ENCODE assay signal across 8 cellular contexts in genomic region chr6:49463612-49463967, GRCh38. TPM values are rescaled to one million over a fixed set of nuclear protein-coding genes. Genes with fewer than 3 reads are reported as not detected.
A peak's percentile ranks its signal among the peaks of the same experiment; 100 is the strongest.
DNase-seq lines count a peak whose midpoint lies in the region; ATAC-seq and TF ChIP-seq lines count a peak whose summit lies in the region.

No MANE protein-coding gene starts in this region.

- H3K4me1 Mint-ChIP-seq in activated T-helper 1 cell treated with anti-CD3 and anti-CD28 coated beads, Interleukin-12 subunit alpha, Interleukin-12 subunit beta, Interleukin-2, Interleukin-4 antibody, amounts not matched to agents 30 ng/mL and 10 ng/mL and 1 ng/mL, durations not matched to agents 14 hours and 24 hours and 36 hours (ENCODE audit: low read depth), result peaks cover 59% of the 10 kb centered on the region
- H3K4me1 Mint-ChIP-seq in type B pancreatic cell (ENCODE audit: unreplicated experiment), result peaks cover 20% of the 10 kb centered on the region

- intact Hi-C loops in activated T-helper 1 cell treated with anti-CD3 and anti-CD28 coated beads, Interleukin-12 subunit alpha, Interleukin-12 subunit beta, Interleukin-2, Interleukin-4 antibody, amounts not matched to agents 30 ng/mL and 10 ng/mL and 1 ng/mL, durations not matched to agents 14 hours and 24 hours and 36 hours (cut with micrococcal nuclease), result loop anchor here (1.0 to 10.0 kb wide), 3 partner anchors 88 to 1985 kb away; no protein-coding TSS in a partner anchor
- intact Hi-C loops in left lung (cut with DNase I), result no loop called here

- peaks cover 0 to 7% of the 10 kb centered on the region in 2 donors for H3K36me3 ChIP-seq in left lung

- H3K27me3 ChIP-seq in left lung, result no peaks in the 10 kb centered on the region

- H3K27ac Mint-ChIP-seq in activated T-helper 1 cell treated with anti-CD3 and anti-CD28 coated beads, Interleukin-12 subunit alpha, Interleukin-12 subunit beta, Interleukin-2, Interleukin-4 antibody, amounts not matched to agents 30 ng/mL and 10 ng/mL and 1 ng/mL, durations not matched to agents 14 hours and 24 hours and 36 hours, result peak overlapping the region; percentile 97
- H3K27ac Mint-ChIP-seq in type B pancreatic cell, result peak overlapping the region; percentile 98

- peak overlapping the region; percentile 99 for H3K4me3 Mint-ChIP-seq in activated T-helper 1 cell treated with anti-CD3 and anti-CD28 coated beads, Interleukin-12 subunit alpha, Interleukin-12 subunit beta, Interleukin-2, Interleukin-4 antibody, amounts not matched to agents 30 ng/mL and 10 ng/mL and 1 ng/mL, durations not matched to agents 14 hours and 24 hours and 36 hours
- peak overlapping the region; percentile 98 for H3K4me3 Mint-ChIP-seq in type B pancreatic cell

- ATAC-seq in GM18508 (IDR thresholded peaks at IDR 0.05; ENCODE audit: insufficient read depth, unreplicated experiment) (peak; percentile 8), HG02938 (IDR thresholded peaks at IDR 0.05; ENCODE audit: unreplicated experiment) (peak; percentile 0), left lung (no peak), GM21576 (IDR thresholded peaks at IDR 0.05; ENCODE audit: unreplicated experiment) (no peak), HG03280 (IDR thresholded peaks at IDR 0.05; ENCODE audit: unreplicated experiment) (no peak)

- peaks cover 7 to 45% of the 10 kb centered on the region in 2 donors for H3K4me1 ChIP-seq in left lung

- peaks cover 2% of the 10 kb centered on the region for H3K27me3 Mint-ChIP-seq in activated T-helper 1 cell treated with anti-CD3 and anti-CD28 coated beads, Interleukin-12 subunit alpha, Interleukin-12 subunit beta, Interleukin-2, Interleukin-4 antibody, amounts not matched to agents 30 ng/mL and 10 ng/mL and 1 ng/mL, durations not matched to agents 14 hours and 24 hours and 36 hours (ENCODE audit: insufficient read depth)
- H3K27me3 Mint-ChIP-seq in type B pancreatic cell, result no peaks in the 10 kb centered on the region

- H3K9me3 ChIP-seq in left lung, result no peaks in the 10 kb centered on the region

- peaks cover 8% of the 10 kb centered on the region for H3K36me3 Mint-ChIP-seq in activated T-helper 1 cell treated with anti-CD3 and anti-CD28 coated beads, Interleukin-12 subunit alpha, Interleukin-12 subunit beta, Interleukin-2, Interleukin-4 antibody, amounts not matched to agents 30 ng/mL and 10 ng/mL and 1 ng/mL, durations not matched to agents 14 hours and 24 hours and 36 hours (ENCODE audit: low read depth)
- no peaks in the 10 kb centered on the region for H3K36me3 Mint-ChIP-seq in type B pancreatic cell

- DNase-seq in activated T-helper 1 cell treated with anti-CD3 and anti-CD28 coated beads, Interleukin-12 subunit alpha, Interleukin-12 subunit beta, Interleukin-2, Interleukin-4 antibody, amounts not matched to agents 30 ng/mL and 10 ng/mL and 1 ng/mL, durations not matched to agents 14 hours and 24 hours and 36 hours (ENCODE audit: low spot score), result no peak
- DNase-seq in left lung (no peak), type B pancreatic cell (ENCODE audit: extremely low spot score, unreplicated experiment) (no peak), CD1c-positive myeloid dendritic cell (ENCODE audit: extremely low spot score) (no peak)

- H3K27ac ChIP-seq in left lung, result peak overlapping the region in 1 of 2 donors; percentile 78

- TF ChIP-seq CTCF in left lung (IDR thresholded peaks at IDR 0.05) (no peak), type B pancreatic cell (conservative IDR thresholded peaks at IDR 0.05) (no peak)

- no peaks in the 10 kb centered on the region for H3K9me3 Mint-ChIP-seq in activated T-helper 1 cell treated with anti-CD3 and anti-CD28 coated beads, Interleukin-12 subunit alpha, Interleukin-12 subunit beta, Interleukin-2, Interleukin-4 antibody, amounts not matched to agents 30 ng/mL and 10 ng/mL and 1 ng/mL, durations not matched to agents 14 hours and 24 hours and 36 hours
- H3K9me3 Mint-ChIP-seq in type B pancreatic cell, result no peaks in the 10 kb centered on the region

- peak overlapping the region; percentile 68 for H3K4me3 ChIP-seq in left lung

RNA-seq across cellular contexts. Expression of gene CENPQ, which starts 0.4 kb away (rescaled TPM):
- total RNA-seq in activated T-helper 1 cell treated with anti-CD3 and anti-CD28 coated beads, Interleukin-12 subunit alpha, Interleukin-12 subunit beta, Interleukin-2, Interleukin-4 antibody, amounts not matched to agents 30 ng/mL and 10 ng/mL and 1 ng/mL, durations not matched to agents 14 hours and 24 hours and 36 hours, result 18.2 and 18.7 TPM in 2 replicates
- total RNA-seq in left lung (1 to 10 TPM; 3.8 to 7.1 TPM), type B pancreatic cell (ENCODE audit: low replicate concordance) (3.7 and 8.6 TPM in 2 replicates)

RNA-seq across cellular contexts. Expression of gene MMUT, which starts 0.5 kb away (rescaled TPM):
- 13.0 and 13.4 TPM in 2 replicates for total RNA-seq in activated T-helper 1 cell treated with anti-CD3 and anti-CD28 coated beads, Interleukin-12 subunit alpha, Interleukin-12 subunit beta, Interleukin-2, Interleukin-4 antibody, amounts not matched to agents 30 ng/mL and 10 ng/mL and 1 ng/mL, durations not matched to agents 14 hours and 24 hours and 36 hours
- total RNA-seq in left lung (10 to 100 TPM; 20.6 to 25.5 TPM), type B pancreatic cell (ENCODE audit: low replicate concordance) (27.6 and 30.5 TPM in 2 replicates)

RNA-seq across cellular contexts. Expression of gene GLYATL3, which starts 36.1 kb away (rescaled TPM):
- not detected in 2 replicates for total RNA-seq in activated T-helper 1 cell treated with anti-CD3 and anti-CD28 coated beads, Interleukin-12 subunit alpha, Interleukin-12 subunit beta, Interleukin-2, Interleukin-4 antibody, amounts not matched to agents 30 ng/mL and 10 ng/mL and 1 ng/mL, durations not matched to agents 14 hours and 24 hours and 36 hours
- not detected for total RNA-seq in left lung
- total RNA-seq in type B pancreatic cell (ENCODE audit: low replicate concordance), result 0.50 TPM in 1 of 2 replicates, not detected in the other

Comparison
In these comparisons a context has a peak if more than half of its experiments do, and no peak if none do; other contexts are left out.
1. ATAC-seq: peak in GM18508 (single experiment) and HG02938 (single experiment); none in left lung (single experiment), GM21576 (single experiment) and HG03280 (single experiment).